Comparison of ENCODE assay signal across 1 cellular context in genomic region chr1:36411674-36412648, GRCh38.
TF ChIP-seq lines count a peak whose summit lies in the region.

No MANE protein-coding gene starts in this region.

TF ChIP-seq in endothelial cell of umbilical vein, 7 proteins besides CTCF, POLR2A, EP300 and RAD21 (continued from another document):
- no peak for TF ChIP-seq JUN (IDR thresholded peaks at IDR 0.05; ENCODE audit: borderline replicate concordance, insufficient read depth, insufficient read length, low read depth)
- no peak for TF ChIP-seq EZH2 (IDR thresholded peaks at IDR 0.05; ENCODE audit: borderline replicate concordance, low read depth, low read length, severe bottlenecking)
- no peak for TF ChIP-seq POLR2AphosphoS5 (IDR thresholded peaks at IDR 0.05; ENCODE audit: insufficient read depth, low read depth, low read length)
- TF ChIP-seq MAX (IDR thresholded peaks at IDR 0.05; ENCODE audit: insufficient read depth, insufficient read length), result no peak
- no peak for TF ChIP-seq GATA2 (IDR thresholded peaks at IDR 0.05; ENCODE audit: insufficient read depth, insufficient read length, low read depth, low read length)
TF ChIP-seq in endothelial cell of umbilical vein: peak in this region for 0.
